ENCODE assay signal across 9 cellular contexts in the genomic region with DNA sequence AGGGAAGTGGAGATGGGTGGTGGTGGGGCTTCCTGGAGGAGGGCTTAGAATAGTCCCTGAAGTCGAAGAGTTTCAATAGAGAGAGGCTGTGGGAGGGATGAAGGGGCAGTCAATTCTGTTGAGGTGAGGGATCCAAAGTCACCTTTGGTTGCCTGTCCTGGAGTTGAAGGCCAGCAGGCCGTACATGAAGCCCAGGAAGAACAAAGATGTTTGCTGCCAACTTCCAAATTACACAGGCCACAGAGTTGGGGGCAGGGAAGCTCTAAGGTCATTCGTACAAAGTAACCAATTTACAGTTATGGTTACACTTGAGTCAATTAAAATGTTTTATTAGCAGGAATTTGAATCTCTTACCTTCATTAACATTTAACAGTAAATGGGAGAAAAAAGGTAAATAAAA.
"Had no signal": no experiment of that assay in that cellular context is flagged by ENCODE, and none has a peak within 500 bp of the region (broad histone marks: within the 10 kb centered on the region; RNA-seq: fewer than 3 reads in every experiment).

No MANE protein-coding gene starts in this region.

- H3K9me3 Mint-ChIP-seq: H9, IgD-negative memory B cell had no signal

- H2AFZ ChIP-seq: GM23248 had no signal

- H3K4me2 ChIP-seq: KMS-11 had no signal

- FAIRE-seq: H1, H54, HTR-8/SVneo had no signal

- H3K27ac Mint-ChIP-seq: H9, IgD-negative memory B cell had no signal

- H3K36me3 Mint-ChIP-seq: IgD-negative memory B cell had no signal

- H3K4me3 ChIP-seq: GM23248 had no signal

- H3K27ac ChIP-seq: GM23248, KMS-11 had no signal

- H3K4me3 Mint-ChIP-seq: H9, IgD-negative memory B cell had no signal

- H3K9ac ChIP-seq: GM23248, KMS-11 had no signal

- DNase-seq: GM23248, H9, HCEC 1CT, KBM-7 had no signal

- H3K4me1 Mint-ChIP-seq: IgD-negative memory B cell had no signal
